In the genomic region with DNA sequence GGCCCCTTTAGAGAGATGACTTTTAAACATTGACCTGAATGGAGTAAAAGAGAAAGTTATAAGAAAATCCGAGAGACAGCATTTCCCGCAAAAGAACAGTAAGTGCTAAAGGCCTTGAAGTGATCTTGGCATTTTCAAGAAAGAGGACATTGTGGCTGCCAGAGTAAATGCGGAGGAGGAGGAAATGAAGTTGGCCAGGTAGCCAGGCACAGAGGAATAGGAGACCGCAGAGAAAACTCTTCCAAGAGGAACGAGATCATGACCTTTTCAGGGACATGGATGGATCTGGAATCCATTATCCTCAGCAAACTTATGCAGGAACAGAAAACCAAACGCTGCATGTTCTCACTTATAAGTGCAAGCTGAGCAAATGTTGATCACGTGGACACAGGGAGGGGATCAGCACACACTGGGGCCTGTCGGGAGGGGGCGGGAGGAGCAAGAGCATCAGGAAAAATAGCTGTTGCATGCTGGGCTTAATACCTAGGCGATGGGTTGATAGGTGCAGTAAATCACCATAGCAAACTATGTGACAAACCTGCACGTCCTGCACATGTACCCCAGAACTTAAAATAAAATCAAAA, we compare ENCODE assay signal across 14 cellular contexts. TPM values are rescaled to one million over a fixed set of nuclear protein-coding genes. Genes with fewer than 3 reads are reported as not detected.
DNase-seq lines count a peak whose midpoint lies in the region; ATAC-seq and TF ChIP-seq lines count a peak whose summit lies in the region.
"Had no signal": no experiment of that assay in that cellular context is flagged by ENCODE, and none has a peak within 500 bp of the region (broad histone marks: within the 10 kb centered on the region; RNA-seq: fewer than 3 reads in every experiment).

No MANE protein-coding gene starts in this region.

- H3K36me3 ChIP-seq in mesenchymal stem cell (ENCODE audit: control insufficient read depth in 1 of 2, insufficient read depth in 2 of 2, low read depth in 1 of 2, low read length in 2 of 2): peaks cover 0 to 17% of the 10 kb centered on the region in 2 experiments
- no peaks in the 10 kb centered on the region for H3K36me3 ChIP-seq in vagina
- H3K36me3 ChIP-seq: BE2C had no signal

- no peak overlapping the region for H3K23ac ChIP-seq in mesenchymal stem cell (ENCODE audit: low read length in 2 of 2)

- H3K79me1 ChIP-seq in mesenchymal stem cell (replicated peaks; ENCODE audit: low read length, poor library complexity, severe bottlenecking): no peaks in the 10 kb centered on the region

- H2AK5ac ChIP-seq in mesenchymal stem cell (ENCODE audit: low read length, severe bottlenecking): no peak overlapping the region

- H3K27me3 ChIP-seq in mesenchymal stem cell (ENCODE audit: control insufficient read depth in 1 of 2, insufficient read depth in 1 of 2, low read length in 2 of 2) (no peaks in the 10 kb centered on the region), vagina (no peaks in the 10 kb centered on the region)
- H3K27me3 ChIP-seq: BE2C, SJSA1 had no signal

- intact Hi-C loops in vagina (cut with DNase I): no loop called here

- H3K27ac ChIP-seq in mesenchymal stem cell (ENCODE audit: low read length, poor library complexity, severe bottlenecking) (no peak overlapping the region), vagina (no peak overlapping the region)
- H3K27ac ChIP-seq: SJSA1 had no signal

- H2BK12ac ChIP-seq in mesenchymal stem cell (ENCODE audit: low read length in 2 of 2): no peak overlapping the region

- H2BK5ac ChIP-seq in mesenchymal stem cell (ENCODE audit: low read depth, low read length, poor library complexity, severe bottlenecking): no peak overlapping the region

- no peak overlapping the region for H3K4me2 ChIP-seq in mesenchymal stem cell (ENCODE audit: low read length, poor library complexity, severe bottlenecking)

- no peak overlapping the region for H3K14ac ChIP-seq in mesenchymal stem cell (ENCODE audit: low read length in 2 of 2)

- H3K18ac ChIP-seq in mesenchymal stem cell (ENCODE audit: low read depth in 1 of 2, low read length in 2 of 2): no peak overlapping the region

- no peak for TF ChIP-seq POLR2A in vagina (IDR thresholded peaks at IDR 0.05)

- no peak for TF ChIP-seq CTCF in vagina (IDR thresholded peaks at IDR 0.05)

- no peak overlapping the region for H2AFZ ChIP-seq in mesenchymal stem cell (ENCODE audit: low read depth, low read length)

- H3K4me3 ChIP-seq in mesenchymal stem cell (ENCODE audit: insufficient read depth in 1 of 2, low read depth in 1 of 2, low read length in 2 of 2): peak overlapping the region in 1 of 2 experiments; percentile 40
- H3K4me3 ChIP-seq in vagina: no peak overlapping the region
- H3K4me3 ChIP-seq: SJSA1 had no signal

- DNase-seq in COLO668 (lab: John Stamatoyannopoulos, UW; ENCODE audit: unreplicated experiment) (peak; percentile 75), NCI-H1105 (lab: John Stamatoyannopoulos, UW) (peak; percentile 79), SHP77 treated with DMSO at 0.1 percent for 48 hours (lab: John Stamatoyannopoulos, UW) (peak; percentile 59), mesenchymal stem cell (no peak), LoVo (ENCODE audit: low spot score) (no peak), vagina (ENCODE audit: extremely low spot score in 2 of 2) (no peak), dermis blood vessel endothelial cell (no peak)
- DNase-seq: BE2C; Karpas-422; occipital lobe; stimulated activated CD4-positive, alpha-beta T cell treated with anti-CD3 and anti-CD28 coated beads, Interleukin-15, amount 100 ng/mL, for 24 hours had no signal

- peak overlapping the region; percentile 50 for H3K9ac ChIP-seq in mesenchymal stem cell (ENCODE audit: low read length)

- no peak overlapping the region for H4K8ac ChIP-seq in mesenchymal stem cell (ENCODE audit: low read length)

- H3K4ac ChIP-seq in mesenchymal stem cell (ENCODE audit: low read depth in 1 of 2, low read length in 2 of 2): no peak overlapping the region

- H2BK120ac ChIP-seq in mesenchymal stem cell (ENCODE audit: low read depth, low read length): no peak overlapping the region

- ATAC-seq in HG03439 (IDR thresholded peaks at IDR 0.05; ENCODE audit: unreplicated experiment): no peak

- 89% methylated on average over 9 of the region's 11 CpGs for WGBS in mesenchymal stem cell

- H4K91ac ChIP-seq in mesenchymal stem cell (ENCODE audit: low read length): no peak overlapping the region

- H2BK15ac ChIP-seq in mesenchymal stem cell (ENCODE audit: low read depth, poor library complexity, severe bottlenecking): no peak overlapping the region

- no peaks in the 10 kb centered on the region for H3K9me3 ChIP-seq in mesenchymal stem cell (ENCODE audit: control insufficient read depth, low read length)
- H3K9me3 ChIP-seq in vagina: no peaks in the 10 kb centered on the region
- H3K9me3 ChIP-seq: BE2C, SJSA1 had no signal

- H3K4me1 ChIP-seq in mesenchymal stem cell (ENCODE audit: control insufficient read depth, insufficient read depth, low read depth, low read length): peaks cover 2% of the 10 kb centered on the region
- H3K4me1 ChIP-seq in vagina: peaks cover 12% of the 10 kb centered on the region
- H3K4me1 ChIP-seq: BE2C, SJSA1 had no signal

RNA-seq across cellular contexts. Expression of gene EEIG2, which starts 49.7 kb away (rescaled TPM):
- 12.4 TPM for polyA plus RNA-seq in mesenchymal stem cell (2013, experiment 1 of 2)
- 12.5 TPM for polyA plus RNA-seq in mesenchymal stem cell (2013, experiment 2 of 2)
- total RNA-seq in vagina (11.5 TPM), dermis blood vessel endothelial cell (1.5 and 3.0 TPM in 2 replicates)

RNA-seq across cellular contexts. Expression of gene HENMT1, which starts 51.3 kb away (rescaled TPM):
- polyA plus RNA-seq in mesenchymal stem cell (2013, experiment 1 of 2): 2.1 TPM
- polyA plus RNA-seq in mesenchymal stem cell (2013, experiment 2 of 2): 2.1 TPM
- total RNA-seq in vagina: 0.98 TPM
- 1.5 and 2.7 TPM in 2 replicates for total RNA-seq in dermis blood vessel endothelial cell
- total RNA-seq: H4 had no signal

Comparison
In these comparisons a context has a peak if more than half of its experiments do, and no peak if none do; other contexts are left out.
1. DNase-seq: peak in COLO668 (single experiment), NCI-H1105 (single experiment) and SHP77 treated with DMSO at 0.1 percent for 48 hours (single experiment); none in mesenchymal stem cell (single experiment), LoVo (single experiment), vagina (0 of 2) and dermis blood vessel endothelial cell (single experiment).